ENCODE assay signal across 9 cellular contexts in the genomic region with DNA sequence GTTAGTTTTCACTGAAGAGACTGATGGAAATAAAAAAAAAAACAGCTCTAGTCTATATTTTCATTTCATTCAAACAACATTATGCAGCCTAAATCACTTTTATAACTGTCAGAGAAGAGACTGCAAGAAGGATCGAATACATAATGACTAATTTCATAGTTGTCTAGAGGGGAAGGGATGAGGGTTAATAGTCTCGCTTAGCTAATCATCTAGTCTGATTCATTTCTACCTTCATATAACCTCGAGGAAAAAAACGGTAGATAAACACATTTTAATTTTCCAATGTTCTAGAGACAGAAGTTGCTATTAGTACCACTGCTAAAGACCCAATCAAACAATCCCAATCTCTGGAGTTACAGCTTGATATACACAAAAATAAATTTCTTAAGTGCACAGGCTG. TPM values are rescaled to one million over a fixed set of nuclear protein-coding genes. Genes with fewer than 3 reads are reported as not detected.
DNase-seq lines count a peak whose midpoint lies in the region; ATAC-seq and TF ChIP-seq lines count a peak whose summit lies in the region.
"Had no signal": no experiment of that assay in that cellular context is flagged by ENCODE, and none has a peak within 500 bp of the region (broad histone marks: within the 10 kb centered on the region; RNA-seq: fewer than 3 reads in every experiment).

No MANE protein-coding gene starts in this region.

- H3K9me3 ChIP-seq in upper lobe of left lung, result no peaks in the 10 kb centered on the region

- intact Hi-C loops in activated CD4-positive, alpha-beta T cell treated with anti-CD3 and anti-CD28 coated beads for 36 hours (cut with DNase I, micrococcal nuclease), result loop anchor here (2.0 to 10.0 kb wide), 5 partner anchors 15 to 761 kb away; partner anchors contain the start of gene PIGK (in 1 of the 2)

- no peaks in the 10 kb centered on the region for H3K9me3 Mint-ChIP-seq in activated CD4-positive, alpha-beta T cell treated with anti-CD3 and anti-CD28 coated beads for 36 hours (ENCODE audit: low read depth)

- POLR2A ChIA-PET in activated CD4-positive, alpha-beta T cell treated with anti-CD3 and anti-CD28 coated beads for 36 hours (lab: Charles Lee), result interaction anchor here (0.6 to 9.3 kb wide), 6 partner anchors 9 to 32 kb away, joined by 3 to 297 read pairs (median 5); partner anchors contain the start of gene DNAJB4

- H3K36me3 Mint-ChIP-seq in activated CD4-positive, alpha-beta T cell treated with anti-CD3 and anti-CD28 coated beads for 36 hours (ENCODE audit: low read depth), result peaks cover 36% of the 10 kb centered on the region

- no peak for DNase-seq in activated CD4-positive, alpha-beta T cell treated with anti-CD3 and anti-CD28 coated beads for 36 hours
- no peak for DNase-seq in activated CD4-positive, alpha-beta T cell treated with anti-CD3 and anti-CD28 coated beads for 48 hours
- DNase-seq in RKO (ENCODE audit: low spot score) (peak; percentile 70), epithelial cell of esophagus (ENCODE audit: low read depth) (peak; percentile 72), skeletal muscle cell (ENCODE audit: low read depth) (no peak), NCI-H2107 treated with DMSO at 0.1 percent for 48 hours (lab: John Stamatoyannopoulos, UW; ENCODE audit: unreplicated experiment) (no peak), 8988T (no peak), upper lobe of left lung (no peak)
- DNase-seq: activated CD8-positive, alpha-beta memory T cell treated with anti-CD3 and anti-CD28 coated beads, Interleukin-2, amount 50 U/mL, for 48 hours had no signal

- peak overlapping the region; percentile 85 for H3K27ac Mint-ChIP-seq in activated CD4-positive, alpha-beta T cell treated with anti-CD3 and anti-CD28 coated beads for 36 hours

- H3K4me1 ChIP-seq in upper lobe of left lung, result peaks cover 40 to 52% (median 44%) of the 10 kb centered on the region in 4 donors

- peaks cover 51% of the 10 kb centered on the region for H3K4me1 Mint-ChIP-seq in activated CD4-positive, alpha-beta T cell treated with anti-CD3 and anti-CD28 coated beads for 36 hours

- no peak for TF ChIP-seq POLR2A in upper lobe of left lung (IDR thresholded peaks at IDR 0.05)

- no peak for ATAC-seq in activated CD4-positive, alpha-beta T cell treated with anti-CD3 and anti-CD28 coated beads for 36 hours
- no peak for ATAC-seq in upper lobe of left lung (ENCODE audit: low FRiP score in 2 of 2)

- H3K4me3 Mint-ChIP-seq in activated CD4-positive, alpha-beta T cell treated with anti-CD3 and anti-CD28 coated beads for 36 hours, result no peak overlapping the region

- 36 to 46% methylated on average over 4 of the region's 4 CpGs for WGBS in upper lobe of left lung, 2 donors

- H3K27me3 Mint-ChIP-seq in activated CD4-positive, alpha-beta T cell treated with anti-CD3 and anti-CD28 coated beads for 36 hours, result no peaks in the 10 kb centered on the region

- TF ChIP-seq CTCF in epithelial cell of esophagus (IDR thresholded peaks at IDR 0.05; ENCODE audit: insufficient read depth, low read depth, low read length, missing control alignments), result no peak
- TF ChIP-seq CTCF in upper lobe of left lung (IDR thresholded peaks at IDR 0.05), result no peak

- H3K27me3 ChIP-seq in upper lobe of left lung, result no peaks in the 10 kb centered on the region

- peaks cover 0 to 11% (median 1%) of the 10 kb centered on the region in 4 donors for H3K36me3 ChIP-seq in upper lobe of left lung

- H3K4me3 ChIP-seq in epithelial cell of esophagus (ENCODE audit: low read length) (peak overlapping the region; percentile 91), skeletal muscle cell (ENCODE audit: low read depth, low read length) (peak overlapping the region; percentile 86), upper lobe of left lung (peak overlapping the region in 1 of 4 donors; percentile 56)

- CTCF ChIA-PET in activated CD4-positive, alpha-beta T cell treated with anti-CD3 and anti-CD28 coated beads for 36 hours (lab: Charles Lee), result interaction anchor here (0.5 to 2.0 kb wide), 8 partner anchors 9 to 683 kb away, joined by 3 to 11 read pairs (median 3); partner anchors contain the start of gene DNAJB4

- H3K27ac ChIP-seq in upper lobe of left lung, result peak overlapping the region in 1 of 4 donors; percentile 24

- TF ChIP-seq EP300 in upper lobe of left lung (IDR thresholded peaks at IDR 0.05), result no peak

RNA-seq across cellular contexts. Expression of gene FUBP1, which starts 3.5 kb away (rescaled TPM):
- 100 to 1,000 TPM; 240 to 258 TPM for total RNA-seq in activated CD4-positive, alpha-beta T cell treated with anti-CD3 and anti-CD28 coated beads for 36 hours
- 100 to 1,000 TPM in 2 of 6 donors, 10 to 100 TPM in 4; 75.6 to 161 (median 87.1) TPM for total RNA-seq in upper lobe of left lung

RNA-seq across cellular contexts. Expression of gene DNAJB4, which starts 29.4 kb away (rescaled TPM):
- total RNA-seq in activated CD4-positive, alpha-beta T cell treated with anti-CD3 and anti-CD28 coated beads for 36 hours, result 1 to 10 TPM; 8.8 to 9.8 TPM
- total RNA-seq in upper lobe of left lung, result 10 to 100 TPM; 20.0 to 49.5 (median 22.0) TPM

Comparison
In these comparisons a context has a peak if more than half of its experiments do, and no peak if none do; other contexts are left out.
1. DNase-seq: peak in RKO (single experiment) and epithelial cell of esophagus (single experiment); none in activated CD4-positive, alpha-beta T cell treated with anti-CD3 and anti-CD28 coated beads for 36 hours (single experiment), activated CD4-positive, alpha-beta T cell treated with anti-CD3 and anti-CD28 coated beads for 48 hours (single experiment), skeletal muscle cell (single experiment), NCI-H2107 treated with DMSO at 0.1 percent for 48 hours (single experiment), 8988T (single experiment) and upper lobe of left lung (0 of 2).